Comparison of ENCODE assay signal across 9 cellular contexts in the genomic region with DNA sequence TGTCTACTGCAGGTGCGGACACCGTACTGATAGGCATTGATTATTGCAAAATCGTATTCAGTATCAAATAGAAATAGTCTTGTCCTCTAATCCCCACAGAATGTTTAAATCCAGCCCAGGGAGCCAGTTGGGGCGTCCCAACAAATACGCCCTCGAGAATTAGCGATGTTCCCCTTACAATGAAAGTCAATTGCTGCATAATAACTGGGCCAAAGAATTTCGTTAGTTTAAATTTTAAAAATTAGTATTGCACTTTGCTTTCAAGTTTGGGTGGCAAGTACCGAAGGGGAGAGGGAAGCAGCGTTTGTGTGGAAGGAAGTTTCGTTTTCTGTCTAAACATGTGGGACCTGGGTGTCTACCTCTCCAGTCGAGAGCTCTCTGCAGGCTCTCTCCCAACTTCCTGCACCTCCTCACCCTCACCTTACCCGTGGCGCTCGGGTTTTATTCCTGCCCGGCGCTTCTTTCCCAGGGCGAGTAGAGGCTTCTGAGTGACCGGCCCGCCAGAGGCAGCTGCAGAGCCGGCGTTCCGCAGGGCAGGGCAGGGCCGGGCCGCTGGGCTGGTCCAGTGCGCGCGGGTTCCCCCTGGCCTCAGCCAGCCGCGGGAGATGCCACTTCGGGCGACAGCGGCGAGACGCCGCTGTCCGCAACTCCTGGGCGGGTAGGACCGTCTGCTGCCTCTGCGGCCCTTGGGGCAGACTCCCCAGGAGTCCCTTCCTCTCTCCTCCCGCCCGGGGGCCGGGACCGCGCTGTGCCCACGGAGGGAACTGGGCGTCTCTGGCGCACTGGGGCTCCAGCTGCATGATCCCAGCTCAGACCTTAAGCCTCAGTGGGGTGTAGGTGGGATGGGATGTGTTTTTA. TPM values are rescaled to one million over a fixed set of nuclear protein-coding genes. Genes with fewer than 3 reads are reported as not detected.
DNase-seq lines count a peak whose midpoint lies in the region; ATAC-seq, FAIRE-seq and TF ChIP-seq lines count a peak whose summit lies in the region.
"Had no signal": no experiment of that assay in that cellular context is flagged by ENCODE, and none has a peak within 500 bp of the region (broad histone marks: within the 10 kb centered on the region; RNA-seq: fewer than 3 reads in every experiment).

No MANE protein-coding gene starts in this region.

- H4K20me1 ChIP-seq in fibroblast of lung (ENCODE audit: control insufficient read depth, extremely low read depth, insufficient read depth, low read length) = no peaks in the 10 kb centered on the region

- H3K79me2 ChIP-seq in fibroblast of lung (ENCODE audit: control insufficient read depth, insufficient read depth, low read length) = no peaks in the 10 kb centered on the region

- peak overlapping the region; percentile 59 for H3K4me2 ChIP-seq in fibroblast of lung (ENCODE audit: extremely low read depth, insufficient read depth, low read length)

- H3K4me3 ChIP-seq in RWPE2 (ENCODE audit: severe bottlenecking) (peak overlapping the region; percentile 60), fibroblast of lung (replicated peaks in 1 of 4; ENCODE audit: control extremely low read depth in 1 of 4, insufficient read depth in 1 of 4, low read depth in 3 of 4, low read length in 4 of 4) (peak overlapping the region in 2 of 4 experiments; percentile 5 to 10)

- H3K4me1 ChIP-seq in RWPE2 (ENCODE audit: insufficient read depth, poor library complexity, severe bottlenecking) (no peaks in the 10 kb centered on the region), fibroblast of lung (ENCODE audit: control insufficient read depth, extremely low read depth, insufficient read depth, low read length) (no peaks in the 10 kb centered on the region)

- no peak overlapping the region for H3K27ac Mint-ChIP-seq in progenitor cell of endocrine pancreas

- TF ChIP-seq CTCF in RWPE2 (IDR thresholded peaks at IDR 0.05; ENCODE audit: poor library complexity, severe bottlenecking) (no peak), fibroblast of lung (conservative IDR thresholded peaks at IDR 0.05 in 1 of 2, IDR thresholded peaks at IDR 0.05 in 1 of 2; ENCODE audit: low read depth in 1 of 2, low read length in 2 of 2) (no peak), progenitor cell of endocrine pancreas (IDR thresholded peaks at IDR 0.05; ENCODE audit: unreplicated experiment) (no peak)

- no peak overlapping the region for H2AFZ ChIP-seq in fibroblast of lung (ENCODE audit: low read length)

- ATAC-seq in RWPE2 (ENCODE audit: low read depth) = peak; percentile 8
- no peak for ATAC-seq in activated CD4-positive, CD25-positive, alpha-beta regulatory T cell treated with anti-CD3 and anti-CD28 coated beads, Interleukin-2, amount 50 U/mL, for 24 hours
- ATAC-seq in HG03159 (IDR thresholded peaks at IDR 0.05; ENCODE audit: unreplicated experiment) = no peak

- H3K4me1 Mint-ChIP-seq in progenitor cell of endocrine pancreas (ENCODE audit: low read depth) = peaks cover 5% of the 10 kb centered on the region

- H3K4me3 Mint-ChIP-seq in progenitor cell of endocrine pancreas (ENCODE audit: low read depth) = peak overlapping the region; percentile 38

- no peaks in the 10 kb centered on the region for H3K36me3 Mint-ChIP-seq in progenitor cell of endocrine pancreas (ENCODE audit: insufficient read depth)

- H3K27ac ChIP-seq in RWPE2 (ENCODE audit: poor library complexity, severe bottlenecking) (no peak overlapping the region), fibroblast of lung (ENCODE audit: insufficient read depth, low read length) (no peak overlapping the region)

- no peak overlapping the region for H3K9ac ChIP-seq in fibroblast of lung (ENCODE audit: insufficient read depth, low read length)

- DNase-seq in GM03348 (ENCODE audit: low spot score) (peak; percentile 60), RWPE2 (ENCODE audit: low spot score) (no peak), fibroblast of lung (ENCODE audit: low read depth in 2 of 2) (no peak), progenitor cell of endocrine pancreas (ENCODE audit: low spot score, unreplicated experiment) (no peak), HuH-7 (ENCODE audit: low spot score) (no peak), GM12891 (ENCODE audit: insufficient read length, low spot score) (no peak)

- H3K27me3 ChIP-seq in RWPE2 (ENCODE audit: insufficient read depth, poor library complexity, severe bottlenecking) (no peaks in the 10 kb centered on the region), fibroblast of lung (ENCODE audit: control insufficient read depth, insufficient read depth, low read length) (peaks cover 70% of the 10 kb centered on the region)

- TF ChIP-seq POLR2A in GM12891 (IDR thresholded peaks at IDR 0.05; ENCODE audit: low read depth, low read length) = no peak

- H3K9me3 Mint-ChIP-seq in progenitor cell of endocrine pancreas (ENCODE audit: low read depth) = no peaks in the 10 kb centered on the region

- FAIRE-seq in GM12891 (lab: Jason Lieb, UNC) = no peak

- H3K36me3 ChIP-seq in RWPE2 (ENCODE audit: low read depth) (peaks cover 8% of the 10 kb centered on the region), fibroblast of lung (ENCODE audit: control insufficient read depth, insufficient read depth, low read length) (no peaks in the 10 kb centered on the region)

- peaks cover 77% of the 10 kb centered on the region for H3K27me3 Mint-ChIP-seq in progenitor cell of endocrine pancreas

- H3K9me3 ChIP-seq in RWPE2 (ENCODE audit: severe bottlenecking) (no peaks in the 10 kb centered on the region), fibroblast of lung (ENCODE audit: control insufficient read depth, insufficient read depth, low read depth, low read length) (no peaks in the 10 kb centered on the region)

TF ChIP-seq in GM12891, 5 proteins besides CTCF, POLR2A, EP300 and RAD21:
- TF ChIP-seq SPI1 (IDR thresholded peaks at IDR 0.05; ENCODE audit: low read depth, low read length) (no peak), POU2F2 (IDR thresholded peaks at IDR 0.05; ENCODE audit: low read depth, low read length) (no peak), TAF1 (IDR thresholded peaks at IDR 0.05; ENCODE audit: low read depth, low read length) (no peak), POLR2AphosphoS5 (IDR thresholded peaks at IDR 0.05; ENCODE audit: low read depth, low read length) (no peak), PAX5 (IDR thresholded peaks at IDR 0.05; ENCODE audit: insufficient read depth, low read length, severe bottlenecking) (no peak)

RNA-seq across cellular contexts. Expression of gene TFAP2C, which starts 0.9 kb away (rescaled TPM):
- total RNA-seq in fibroblast of lung (not detected in 2 replicates), progenitor cell of endocrine pancreas (0.50 and 0.80 TPM in 2 replicates)
- 0.24 and 0.39 TPM in 2 replicates for polyA plus RNA-seq in fibroblast of lung
- polyA plus RNA-seq in fibroblast of lung (2012) = 0.13 and 0.33 TPM in 2 replicates
- not detected in 2 replicates for polyA minus RNA-seq in fibroblast of lung (ENCODE audit: low replicate concordance)
- polyA plus RNA-seq in GM12891 (2012; ENCODE audit: low read depth, missing spikeins) = not detected
- total RNA-seq: pulmonary artery endothelial cell had no signal
